Comparison of ENCODE assay signal across 25 cellular contexts in genomic region chr2:8300905-8301304, GRCh38.
DNase-seq lines count a peak whose midpoint lies in the region; TF ChIP-seq lines count a peak whose summit lies in the region.
"Had no signal": no experiment of that assay in that cellular context is flagged by ENCODE, and none has a peak within 500 bp of the region (broad histone marks: within the 10 kb centered on the region; RNA-seq: fewer than 3 reads in every experiment).

No MANE protein-coding gene starts in this region.

- no peak overlapping the region for H2BK12ac ChIP-seq in H9 (ENCODE audit: insufficient read length, low read depth, low read length)

- TF ChIP-seq CTCF in H9 (conservative IDR thresholded peaks at IDR 0.05) (no peak), neural progenitor cell (IDR thresholded peaks at IDR 0.05) (no peak), MM.1S (IDR thresholded peaks at IDR 0.05; ENCODE audit: low read length) (no peak), uterus (IDR thresholded peaks at IDR 0.05) (no peak)

- H3K27ac ChIP-seq in H9 (ENCODE audit: insufficient read length, low read depth, low read length) (no peak overlapping the region), neural progenitor cell (no peak overlapping the region), MM.1S (ENCODE audit: low read length) (no peak overlapping the region), uterus (no peak overlapping the region)
- H3K27ac ChIP-seq: body of pancreas, RWPE1 had no signal

- peaks cover 28% of the 10 kb centered on the region for H3K36me3 Mint-ChIP-seq in T-helper 2 cell treated with Interferon-gamma antibody and Interleukin-4, amounts not matched to agents 5 μg/mL and 100 μg/mL, for 36 hours (ENCODE audit: low read depth)
- H3K36me3 Mint-ChIP-seq in H9 (ENCODE audit: insufficient read depth in 1 of 3, low read depth in 3 of 3): peaks cover 0 to 4% (median 0%) of the 10 kb centered on the region in 3 experiments; a peak in 4 of 7 replicates
- H3K36me3 Mint-ChIP-seq in neural progenitor cell: no peaks in the 10 kb centered on the region

- no peak overlapping the region for H3T11ph ChIP-seq in H9 (ENCODE audit: low read length)

- no peak overlapping the region for H3K4ac ChIP-seq in H9 (ENCODE audit: low read depth, low read length)

- no peaks in the 10 kb centered on the region for H3K23me2 ChIP-seq in H9 (ENCODE audit: insufficient read length, low read depth, low read length, poor library complexity, severe bottlenecking)

- no peak overlapping the region for H2BK120ac ChIP-seq in H9 (ENCODE audit: low read depth, low read length, poor library complexity, severe bottlenecking)

- H3K9me3 ChIP-seq in H9 (ENCODE audit: control insufficient read depth, low read depth, low read length) (no peaks in the 10 kb centered on the region), neural progenitor cell (ENCODE audit: low read depth) (no peaks in the 10 kb centered on the region), MM.1S (replicated peaks; ENCODE audit: insufficient read depth, low read length) (no peaks in the 10 kb centered on the region), uterus (no peaks in the 10 kb centered on the region)
- H3K9me3 ChIP-seq: body of pancreas, SK-N-SH had no signal

- H2BK15ac ChIP-seq in H9 (ENCODE audit: low read depth, low read length): no peak overlapping the region

- H3K27me3 Mint-ChIP-seq in T-helper 2 cell treated with Interferon-gamma antibody and Interleukin-4, amounts not matched to agents 5 μg/mL and 100 μg/mL, for 36 hours (ENCODE audit: low read depth): no peaks in the 10 kb centered on the region
- peaks cover 10% of the 10 kb centered on the region for H3K27me3 Mint-ChIP-seq in H9 (ENCODE audit: low read depth)
- peaks cover 16% of the 10 kb centered on the region for H3K27me3 Mint-ChIP-seq in neural progenitor cell (ENCODE audit: insufficient read depth, low read depth)

- H3K14ac ChIP-seq in H9 (ENCODE audit: insufficient read depth, low read length): no peak overlapping the region

- H2AK5ac ChIP-seq in H9 (ENCODE audit: insufficient read length, low read length): no peak overlapping the region

- no peak overlapping the region for H3K18ac ChIP-seq in H9 (ENCODE audit: insufficient read length, low read depth, low read length)

- no peaks in the 10 kb centered on the region for H3K79me2 ChIP-seq in H9 (ENCODE audit: insufficient read depth, low read length)
- H3K79me2 ChIP-seq in neural progenitor cell (ENCODE audit: low read depth): no peaks in the 10 kb centered on the region
- H3K79me2 ChIP-seq in MM.1S (ENCODE audit: low read length): no peaks in the 10 kb centered on the region

- intact Hi-C loops in uterus (cut with DNase I; ENCODE audit: low total_unique reads): no loop called here

- TF ChIP-seq POLR2A in uterus (IDR thresholded peaks at IDR 0.05): no peak

- H3F3A ChIP-seq in neural progenitor cell (ENCODE audit: low read depth) (no peaks in the 10 kb centered on the region), MM.1S (ENCODE audit: insufficient read depth, low read length) (peaks cover 21% of the 10 kb centered on the region; the same call in 1 of the 2 replicates)

- H4K5ac ChIP-seq in H9 (ENCODE audit: insufficient read length, low read depth, low read length): no peak overlapping the region

- no peak overlapping the region for H4K8ac ChIP-seq in H9 (replicated peaks; ENCODE audit: insufficient read length, low read depth, low read length)

- no peak overlapping the region for H3K9ac ChIP-seq in H9 (ENCODE audit: extremely low read depth, insufficient read length, low read length)
- no peak overlapping the region for H3K9ac ChIP-seq in neural progenitor cell
- no peak overlapping the region for H3K9ac ChIP-seq in MM.1S (ENCODE audit: low read length)
- H3K9ac ChIP-seq: SK-N-SH had no signal

- H2BK20ac ChIP-seq in H9 (ENCODE audit: low read depth, low read length, poor library complexity, severe bottlenecking): no peak overlapping the region

- no peaks in the 10 kb centered on the region for H4K20me1 ChIP-seq in H9 (ENCODE audit: control insufficient read depth, insufficient read depth, insufficient read length)
- H4K20me1 ChIP-seq in neural progenitor cell (ENCODE audit: low read depth): no peaks in the 10 kb centered on the region
- no peaks in the 10 kb centered on the region for H4K20me1 ChIP-seq in MM.1S (ENCODE audit: insufficient read depth, low read length)

- no peak overlapping the region for H4K91ac ChIP-seq in H9 (ENCODE audit: insufficient read length, low read depth, low read length)

- H3K4me3 ChIP-seq in neural progenitor cell (no peak overlapping the region), MM.1S (ENCODE audit: low read length) (no peak overlapping the region), uterus (no peak overlapping the region)
- H3K4me3 ChIP-seq: body of pancreas had no signal

- H3K4me1 ChIP-seq in H9 (ENCODE audit: insufficient read depth, low read length): 0 out of 2 replicates have a peak, but pooled peaks cover 2% of the 10 kb centered on the region
- peaks cover 8% of the 10 kb centered on the region for H3K4me1 ChIP-seq in neural progenitor cell
- H3K4me1 ChIP-seq in MM.1S (ENCODE audit: low read length): peaks cover 28% of the 10 kb centered on the region
- H3K4me1 ChIP-seq in uterus: no peaks in the 10 kb centered on the region
- H3K4me1 ChIP-seq: body of pancreas had no signal

- H3K56ac ChIP-seq in H9 (ENCODE audit: insufficient read length, low read depth, low read length): no peak overlapping the region

- no peak overlapping the region for H2AFZ ChIP-seq in H9 (ENCODE audit: low read length)
- no peak overlapping the region for H2AFZ ChIP-seq in neural progenitor cell (replicated peaks)
- H2AFZ ChIP-seq in MM.1S (ENCODE audit: low read length): no peak overlapping the region

- H3K27me3 ChIP-seq in H9 (ENCODE audit: insufficient read depth, low read length): no peaks in the 10 kb centered on the region
- no peaks in the 10 kb centered on the region for H3K27me3 ChIP-seq in neural progenitor cell
- H3K27me3 ChIP-seq in MM.1S (replicated peaks; ENCODE audit: insufficient read depth, low read length): no peaks in the 10 kb centered on the region
- H3K27me3 ChIP-seq in uterus: no peaks in the 10 kb centered on the region
- H3K27me3 ChIP-seq: body of pancreas had no signal

- DNase-seq in T-helper 2 cell treated with Interferon-gamma antibody and Interleukin-4, amounts not matched to agents 5 μg/mL and 100 μg/mL, for 36 hours (ENCODE audit: low spot score): no peak
- DNase-seq in T-helper 2 cell: no peak
- DNase-seq in H9: peak; percentile 15
- DNase-seq in activated CD8-positive, alpha-beta memory T cell treated with anti-CD3 and anti-CD28 coated beads, Interleukin-2, amount 50 U/mL, for 48 hours: peak; percentile 47
- DNase-seq in neural progenitor cell (ENCODE audit: low spot score): no peak
- DNase-seq in MM.1S: no peak
- no peak for DNase-seq in uterus
- DNase-seq in NCI-H2196 treated with DMSO at 0.1 percent for 48 hours (lab: John Stamatoyannopoulos, UW; ENCODE audit: unreplicated experiment): no peak
- DNase-seq: 8988T; activated B cell treated with CpG ODN at 0.5 μM for 24 hours; AML-193; body of pancreas; Calu3; kidney glomerular epithelial cell; NCI-H1417 treated with DMSO at 0.1 percent for 48 hours; NCI-H2171; NCI-H524 treated with DMSO at 0.1 percent for 48 hours; occipital lobe; SK-N-SH; small intestine; stimulated activated CD4-positive, alpha-beta T cell treated with anti-CD3 and anti-CD28 coated beads, Interleukin-2, amount 100 ng/mL, for 24 hours; stimulated activated naive B cell treated with anti-CD40 and anti-IgM and Interleukin-4, amounts not matched to agents 10 μg/mL and 1 μg/mL and 100 μg/mL, for 72 hours; T1000 had no signal

- H2BK5ac ChIP-seq in H9 (ENCODE audit: insufficient read length, low read length): no peak overlapping the region

- H3K4me2 ChIP-seq in H9 (ENCODE audit: insufficient read depth, insufficient read length, low read length) (no peak overlapping the region), neural progenitor cell (peak overlapping the region; percentile 12), MM.1S (ENCODE audit: low read depth, low read length) (no peak overlapping the region)
- H3K4me2 ChIP-seq: SK-N-SH had no signal

- H3K9me3 Mint-ChIP-seq in T-helper 2 cell treated with Interferon-gamma antibody and Interleukin-4, amounts not matched to agents 5 μg/mL and 100 μg/mL, for 36 hours: peaks cover 27% of the 10 kb centered on the region
- H3K9me3 Mint-ChIP-seq in H9 (peaks cover 3 to 4% of the 10 kb centered on the region in 2 experiments; a peak in 3 of 5 replicates), neural progenitor cell (peaks cover 8% of the 10 kb centered on the region)

- H3K36me3 ChIP-seq in neural progenitor cell (no peaks in the 10 kb centered on the region), MM.1S (replicated peaks; ENCODE audit: insufficient read depth, low read length) (no peaks in the 10 kb centered on the region), uterus (no peaks in the 10 kb centered on the region)

- H3K9me2 ChIP-seq in MM.1S (replicated peaks; ENCODE audit: insufficient read depth, low read length): no peaks in the 10 kb centered on the region
- H3K9me2 ChIP-seq: SK-N-SH had no signal

- peaks cover 79% of the 10 kb centered on the region for H3K4me1 Mint-ChIP-seq in T-helper 2 cell treated with Interferon-gamma antibody and Interleukin-4, amounts not matched to agents 5 μg/mL and 100 μg/mL, for 36 hours (ENCODE audit: low read depth)
- H3K4me1 Mint-ChIP-seq in H9: peaks cover 24 to 33% of the 10 kb centered on the region in 2 experiments
- peaks cover 36% of the 10 kb centered on the region for H3K4me1 Mint-ChIP-seq in neural progenitor cell

- H3K79me1 ChIP-seq in H9 (ENCODE audit: insufficient read depth, low read depth, low read length, poor library complexity, severe bottlenecking): no peaks in the 10 kb centered on the region

- no CpG with 5 or more reads among the region's 3 CpGs for WGBS in H9 (ENCODE audit: extremely low coverage, insufficient read length, low lambda C conversion rate)

- peak overlapping the region; percentile 5 for H3K4me3 Mint-ChIP-seq in T-helper 2 cell treated with Interferon-gamma antibody and Interleukin-4, amounts not matched to agents 5 μg/mL and 100 μg/mL, for 36 hours
- H3K4me3 Mint-ChIP-seq in H9 (no peak overlapping the region), neural progenitor cell (no peak overlapping the region)
- H3K4me3 Mint-ChIP-seq: activated B cell treated with CpG ODN at 0.5 μM for 24 hours; stimulated activated naive B cell treated with anti-CD40 and anti-IgM and Interleukin-4, amounts not matched to agents 10 μg/mL and 1 μg/mL and 100 μg/mL, for 72 hours had no signal

- H3K27ac Mint-ChIP-seq in T-helper 2 cell treated with Interferon-gamma antibody and Interleukin-4, amounts not matched to agents 5 μg/mL and 100 μg/mL, for 36 hours: peak overlapping the region; percentile 34
- H3K27ac Mint-ChIP-seq in H9 (peak overlapping the region in 1 of 3 experiments; percentile 20; a peak in 1 of 7 replicates), neural progenitor cell (no peak overlapping the region)
- H3K27ac Mint-ChIP-seq: activated B cell treated with CpG ODN at 0.5 μM for 24 hours; activated T-helper 2 cell treated with anti-CD3 and anti-CD28 coated beads, Interferon-gamma antibody, Interleukin-2, Interleukin-4, amounts not matched to agents 10 μg/mL and 5 μg/mL and 100 μg/mL, durations not matched to agents 14 hours and 24 hours and 36 hours; stimulated activated naive B cell treated with anti-CD40 and anti-IgM and Interleukin-4, amounts not matched to agents 10 μg/mL and 1 μg/mL and 100 μg/mL, for 72 hours had no signal

- H3K23ac ChIP-seq in H9 (ENCODE audit: insufficient read length, low read depth, low read length): no peak overlapping the region

Comparison
In these comparisons a context has a peak if more than half of its experiments do, and no peak if none do; other contexts are left out.
1. DNase-seq: peak in H9 (single experiment) and activated CD8-positive, alpha-beta memory T cell treated with anti-CD3 and anti-CD28 coated beads, Interleukin-2, amount 50 U/mL, for 48 hours (single experiment); none in T-helper 2 cell treated with Interferon-gamma antibody and Interleukin-4, amounts not matched to agents 5 μg/mL and 100 μg/mL, for 36 hours (single experiment), T-helper 2 cell (0 of 5), neural progenitor cell (single experiment), MM.1S (single experiment), uterus (0 of 2) and NCI-H2196 treated with DMSO at 0.1 percent for 48 hours (single experiment).